In the genomic region with DNA sequence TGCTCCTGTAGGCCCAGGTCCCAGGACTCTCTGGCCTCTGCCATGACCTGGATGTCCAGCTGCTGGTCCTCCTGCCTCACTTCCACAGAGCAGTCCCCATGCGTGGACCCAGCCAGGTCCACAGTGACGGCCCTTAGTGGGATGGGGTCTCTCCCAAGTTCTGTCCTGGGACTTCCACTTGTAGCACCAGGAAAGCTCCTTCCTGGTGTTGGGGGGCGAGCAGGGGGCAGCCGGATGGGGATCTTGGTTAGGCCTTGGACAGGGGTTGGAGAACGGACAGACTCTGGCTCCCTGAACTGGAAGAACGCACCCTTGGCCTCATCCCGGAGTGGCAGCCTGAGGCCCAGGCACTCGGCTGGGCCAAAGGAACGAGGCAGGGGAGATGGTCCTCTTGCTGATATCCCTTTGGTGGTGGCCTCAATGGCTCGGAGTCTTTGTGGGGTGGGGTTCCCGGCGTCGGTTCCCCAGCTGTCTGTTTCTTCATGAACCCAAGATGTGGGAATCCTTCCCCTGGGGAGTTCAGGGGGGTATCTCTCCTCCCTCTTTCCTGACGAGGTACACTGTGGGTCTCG, we compare ENCODE assay signal across 23 cellular contexts. TPM values are rescaled to one million over a fixed set of nuclear protein-coding genes. Genes with fewer than 3 reads are reported as not detected.
DNase-seq lines count a peak whose midpoint lies in the region; ATAC-seq and TF ChIP-seq lines count a peak whose summit lies in the region.
"Had no signal": no experiment of that assay in that cellular context is flagged by ENCODE, and none has a peak within 500 bp of the region (broad histone marks: within the 10 kb centered on the region; RNA-seq: fewer than 3 reads in every experiment).

No MANE protein-coding gene starts in this region.

- H3K27ac Mint-ChIP-seq in nephron progenitor cell = no peak overlapping the region
- H3K27ac Mint-ChIP-seq: CD14-positive monocyte; CD4-positive, alpha-beta T cell; CD8-positive, alpha-beta memory T cell had no signal

- peaks cover 24% of the 10 kb centered on the region for H3K4me1 Mint-ChIP-seq in nephron progenitor cell

- H3K9me3 ChIP-seq in heart left ventricle = no peaks in the 10 kb centered on the region
- H3K9me3 ChIP-seq in osteoblast (ENCODE audit: low read depth, low read length) = no peaks in the 10 kb centered on the region
- H3K9me3 ChIP-seq: A549; BLaER1 treated with 17β-estradiol and CSF1 and Interleukin-3, amounts not matched to agents 10 nM and 100 nM had no signal

- H3K27ac ChIP-seq in heart left ventricle (no peak overlapping the region), osteoblast (ENCODE audit: low read depth, low read length) (no peak overlapping the region)
- H3K27ac ChIP-seq: A549; BLaER1 treated with 17β-estradiol and CSF1 and Interleukin-3, amounts not matched to agents 10 nM and 100 nM had no signal

- H3K36me3 Mint-ChIP-seq in nephron progenitor cell (ENCODE audit: low read depth) = no peaks in the 10 kb centered on the region
- H3K36me3 Mint-ChIP-seq: CD8-positive, alpha-beta memory T cell had no signal

- H3K9me3 Mint-ChIP-seq in nephron progenitor cell = peaks cover 3% of the 10 kb centered on the region
- H3K9me3 Mint-ChIP-seq: CD4-positive, alpha-beta T cell; CD8-positive, alpha-beta memory T cell had no signal

- H4K20me1 ChIP-seq in osteoblast (ENCODE audit: insufficient read depth, low read length) = peaks cover 4% of the 10 kb centered on the region

- WGBS in heart left ventricle, 4 donors = 84 to 89% (median 87%) methylated on average over 14 to 15 of the region's 15 CpGs

- H3K36me3 ChIP-seq in heart left ventricle (no peaks in the 10 kb centered on the region), H7 (replicated peaks; ENCODE audit: control insufficient read depth, insufficient read depth, low read length) (no peaks in the 10 kb centered on the region), osteoblast (ENCODE audit: insufficient read depth, low read length) (no peaks in the 10 kb centered on the region)
- H3K36me3 ChIP-seq: BE2C; BLaER1 treated with 17β-estradiol and CSF1 and Interleukin-3, amounts not matched to agents 10 nM and 100 nM had no signal

- ATAC-seq in Right ventricle myocardium inferior (no peak), heart left ventricle (no peak)
- ATAC-seq: A549 had no signal

- H3K4me3 ChIP-seq in heart left ventricle = no peak overlapping the region
- H3K4me3 ChIP-seq in H7 (ENCODE audit: insufficient read depth, low read depth, low read length) = no peak overlapping the region
- H3K4me3 ChIP-seq in osteoblast (ENCODE audit: insufficient read depth, low read length) = no peak overlapping the region
- H3K4me3 ChIP-seq: A549; BLaER1 treated with 17β-estradiol and CSF1 and Interleukin-3, amounts not matched to agents 10 nM and 100 nM had no signal

- H3K27me3 ChIP-seq in heart left ventricle (peaks cover 0 to 61% (median 27%) of the 10 kb centered on the region in 9 donors), H7 (ENCODE audit: control insufficient read depth, insufficient read depth, low read length) (peaks cover 42% of the 10 kb centered on the region), osteoblast (ENCODE audit: insufficient read depth, low read length) (peaks cover 54% of the 10 kb centered on the region)

- intact Hi-C loops in Right ventricle myocardium inferior (cut with DNase I) (loop anchor here (2.0 to 5.0 kb wide), 2 partner anchors 131 to 434 kb away; no protein-coding TSS in a partner anchor), heart left ventricle (cut with DNase I) (loop anchor here (2.0 to 10.0 kb wide), 12 partner anchors 81 to 581 kb away; no protein-coding TSS in a partner anchor)

- DNase-seq in Right ventricle myocardium inferior (ENCODE audit: missing footprints) = peak; percentile 39
- no peak for DNase-seq in heart left ventricle
- DNase-seq in H7 = peak; percentile 26
- peak; percentile 73 for DNase-seq in osteoblast (ENCODE audit: insufficient read length, low spot score, missing footprints)
- no peak for DNase-seq in nephron progenitor cell
- DNase-seq in activated CD4-positive, alpha-beta T cell treated with anti-CD3 and anti-CD28 coated beads for 4 hours = no peak
- DNase-seq: 8988T; ACHN; AML-193; BE2C; Calu3; CD4-positive, alpha-beta T cell; CD8-positive, alpha-beta memory T cell; DMS53; DMS79 treated with DMSO at 0.1 percent for 48 hours; GF-D8; GOT3; HCEC 1CT had no signal

- no peak overlapping the region for H2AFZ ChIP-seq in osteoblast (ENCODE audit: low read length)

- TF ChIP-seq POLR2A in heart left ventricle (IDR thresholded peaks at IDR 0.05) = no peak

- H3K4me3 Mint-ChIP-seq in nephron progenitor cell = no peak overlapping the region
- H3K4me3 Mint-ChIP-seq: CD14-positive monocyte; CD4-positive, alpha-beta T cell; CD8-positive, alpha-beta memory T cell had no signal

- peaks cover 0 to 18% (median 9%) of the 10 kb centered on the region in 12 donors for H3K4me1 ChIP-seq in heart left ventricle
- H3K4me1 ChIP-seq in osteoblast (ENCODE audit: insufficient read depth, low read length) = no peaks in the 10 kb centered on the region

- no peak overlapping the region for H3K4me2 ChIP-seq in osteoblast (ENCODE audit: insufficient read depth, low read length)
- H3K4me2 ChIP-seq: A549; BLaER1 treated with 17β-estradiol and CSF1 and Interleukin-3, amounts not matched to agents 10 nM and 100 nM had no signal

- TF ChIP-seq CTCF in heart left ventricle (IDR thresholded peaks at IDR 0.05) = no peak
- no peak for TF ChIP-seq CTCF in osteoblast (IDR thresholded peaks at IDR 0.05; ENCODE audit: extremely low read depth, low read depth, low read length)
- TF ChIP-seq CTCF in nephron progenitor cell (IDR thresholded peaks at IDR 0.05) = no peak

- H3K27me3 Mint-ChIP-seq in nephron progenitor cell (ENCODE audit: low read depth, poor library complexity) = peaks cover 60% of the 10 kb centered on the region

- no peaks in the 10 kb centered on the region for H3K79me2 ChIP-seq in osteoblast (ENCODE audit: insufficient read depth, low read length)

RNA-seq across cellular contexts. Expression of a gene that starts 7.2 kb away (rescaled TPM):
- 0.27 TPM for total RNA-seq in Right ventricle myocardium inferior
- under 1 TPM in 4 of 9 donors, not detected in 5; 0.10 to 0.28 (median 0.12) TPM for total RNA-seq in heart left ventricle
- under 1 TPM in 1 of 2 donors, not detected in 1; 0.06 TPM for polyA plus RNA-seq in heart left ventricle
- total RNA-seq in H7 (2014; rRNA removed; shearing (Covaris generic)) = 0.10 TPM in 1 of 2 replicates, not detected in the other
- total RNA-seq in osteoblast = not detected in 2 replicates
- total RNA-seq: Calu3, Daoy, G401 had no signal
- polyA plus RNA-seq: CD14-positive monocyte; CD8-positive, alpha-beta memory T cell had no signal

RNA-seq across cellular contexts. Expression of a gene that starts 14.4 kb away (rescaled TPM):
- total RNA-seq in Right ventricle myocardium inferior = 18.9 TPM
- 10 to 100 TPM in 5 of 9 donors, 1 to 10 TPM in 4; 8.2 to 78.7 (median 13.0) TPM for total RNA-seq in heart left ventricle
- polyA plus RNA-seq in heart left ventricle = 10 to 100 TPM in 1 of 2 donors, 1 to 10 TPM in 1; 7.6 to 12.2 TPM
- 13.8 and 16.9 TPM in 2 replicates for total RNA-seq in H7 (2014; rRNA removed; shearing (Covaris generic))
- 2.7 and 4.0 TPM in 2 replicates for total RNA-seq in osteoblast
- polyA plus RNA-seq: CD14-positive monocyte had no signal

RNA-seq across cellular contexts. Expression of a gene that starts 14.9 kb away (rescaled TPM):
- not detected for total RNA-seq in Right ventricle myocardium inferior
- not detected for total RNA-seq in heart left ventricle
- under 1 TPM in 1 of 2 donors, not detected in 1; 0.19 TPM for polyA plus RNA-seq in heart left ventricle
- total RNA-seq in H7 (2014; rRNA removed; shearing (Covaris generic)) = not detected in 2 replicates
- total RNA-seq in osteoblast = not detected in 2 replicates
- total RNA-seq: Calu3; CD4-positive, alpha-beta T cell; CD8-positive, alpha-beta memory T cell; Daoy; G401 had no signal
- polyA plus RNA-seq: CD14-positive monocyte; CD8-positive, alpha-beta memory T cell had no signal

RNA-seq across cellular contexts. Expression of a gene that starts 49.6 kb away (rescaled TPM):
- total RNA-seq in Right ventricle myocardium inferior = 2.3 TPM
- total RNA-seq in heart left ventricle = 10 to 100 TPM in 1 of 9 donors, 1 to 10 TPM in 7, under 1 TPM in 1; 0.83 to 10.2 (median 2.2) TPM
- 1 to 10 TPM; 3.4 to 4.4 TPM for polyA plus RNA-seq in heart left ventricle
- total RNA-seq in H7 (2014; rRNA removed; shearing (Covaris generic)) = not detected in 2 replicates
- 1.2 and 1.8 TPM in 2 replicates for total RNA-seq in osteoblast
- total RNA-seq: Calu3; CD8-positive, alpha-beta memory T cell; G401 had no signal
- polyA plus RNA-seq: CD14-positive monocyte; CD8-positive, alpha-beta memory T cell had no signal

Comparison
In these comparisons a context has a peak if more than half of its experiments do, and no peak if none do; other contexts are left out.
1. DNase-seq: peak in Right ventricle myocardium inferior (single experiment), H7 (single experiment) and osteoblast (single experiment); none in heart left ventricle (0 of 5), nephron progenitor cell (single experiment) and activated CD4-positive, alpha-beta T cell treated with anti-CD3 and anti-CD28 coated beads for 4 hours (0 of 2).